17 cellular contexts compared by ENCODE assay signal in the genomic region with DNA sequence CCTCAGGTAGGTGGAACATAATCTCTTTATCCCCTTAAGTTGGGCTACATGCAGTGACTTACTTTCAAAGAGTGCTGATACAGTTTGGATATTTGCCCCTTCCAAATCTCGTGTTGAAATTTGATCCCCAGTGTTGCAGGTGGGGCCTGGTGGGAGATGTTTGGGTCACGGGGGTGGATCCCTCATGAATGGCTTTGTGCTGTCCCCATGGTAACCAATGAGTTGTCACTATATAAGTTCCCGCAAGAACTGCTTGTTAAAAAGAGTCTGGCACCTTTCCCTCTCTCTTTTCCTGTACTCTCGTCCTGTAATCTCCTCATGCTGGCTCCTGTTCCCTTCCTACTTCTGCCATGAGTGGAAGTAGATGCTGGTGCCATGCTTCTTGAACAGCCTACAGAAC.
DNase-seq lines count a peak whose midpoint lies in the region; TF ChIP-seq lines count a peak whose summit lies in the region.
"Had no signal": no experiment of that assay in that cellular context is flagged by ENCODE, and none has a peak within 500 bp of the region (broad histone marks: within the 10 kb centered on the region; RNA-seq: fewer than 3 reads in every experiment).

No MANE protein-coding gene starts in this region.

- no peak overlapping the region for H3K27ac ChIP-seq in A673 (ENCODE audit: low read depth, low read length, poor library complexity, severe bottlenecking)
- no peak overlapping the region for H3K27ac ChIP-seq in HEK293 (ENCODE audit: extremely low read depth, low read depth, low read length)
- H3K27ac ChIP-seq in iPS DF 6.9 (ENCODE audit: low read length), result no peak overlapping the region
- no peak overlapping the region for H3K27ac ChIP-seq in transverse colon
- H3K27ac ChIP-seq: C4-2B, GM23248, RWPE1, SJSA1 had no signal

- H3K36me3 ChIP-seq in A673 (ENCODE audit: insufficient read depth, low read length, poor library complexity, severe bottlenecking) (no peaks in the 10 kb centered on the region), HEK293 (ENCODE audit: control insufficient read depth in 2 of 2, insufficient read depth in 1 of 2, low read length in 2 of 2) (no peaks in the 10 kb centered on the region), iPS DF 6.9 (ENCODE audit: control insufficient read depth, insufficient read depth, low read length) (no peaks in the 10 kb centered on the region), transverse colon (no peaks in the 10 kb centered on the region)
- H3K36me3 ChIP-seq: SJSA1 had no signal

- H3K9me3 ChIP-seq in A673 (ENCODE audit: low read depth, low read length, poor library complexity, severe bottlenecking) (no peaks in the 10 kb centered on the region), HEK293 (ENCODE audit: control insufficient read depth, insufficient read depth, low read depth, low read length) (no peaks in the 10 kb centered on the region), iPS DF 6.9 (ENCODE audit: control insufficient read depth, insufficient read depth, low read length) (no peaks in the 10 kb centered on the region), transverse colon (no peaks in the 10 kb centered on the region)
- H3K9me3 ChIP-seq: SJSA1 had no signal

- in situ Hi-C loops in transverse colon (cut with MboI; ENCODE audit: low pct_ligation_motif_present in 1 of 4, low pct_unique_long_range_greater_than_20kb in 1 of 4, low sequenced_read_pairs in 3 of 4), result no loop called here

- POLR2A ChIA-PET in A673 (lab: Charles Lee; ENCODE audit: low non-redundant PET), result no interaction called here
- POLR2A ChIA-PET in HEK293 (lab: Yijun Ruan, JAX), result no interaction called here

- no peaks in the 10 kb centered on the region for H3K27me3 ChIP-seq in A673 (replicated peaks; ENCODE audit: insufficient read depth, low read depth, low read length, poor library complexity)
- H3K27me3 ChIP-seq in iPS DF 6.9 (ENCODE audit: control insufficient read depth, insufficient read depth, low read length), result no peaks in the 10 kb centered on the region
- H3K27me3 ChIP-seq in transverse colon, result no peaks in the 10 kb centered on the region
- H3K27me3 ChIP-seq: SJSA1 had no signal

- no TSS peak for BruUV-seq in A673 (replicated peaks; lab: Mats Ljungman, UMichigan)

- TF ChIP-seq EP300 in transverse colon (IDR thresholded peaks at IDR 0.05; ENCODE audit: low read depth), result no peak

- WGBS in iPS DF 6.9 (ENCODE audit: insufficient coverage, insufficient read length), result no CpG with 5 or more reads among the region's 4 CpGs
- 23% methylated on average over 4 of the region's 4 CpGs; no CpG with 5 or more reads in 1 of the 2 donors for WGBS in transverse colon (ENCODE audit: low coverage in 1 of 2), 2 donors

- intact Hi-C loops in A673 (cut with micrococcal nuclease; ENCODE audit: unreplicated experiment) (no loop called here), transverse colon (cut with DNase I; ENCODE audit: low total_unique reads) (no loop called here)

- H3K4me3 ChIP-seq in A673 (ENCODE audit: low read depth, low read length, poor library complexity, severe bottlenecking), result no peak overlapping the region
- no peak overlapping the region for H3K4me3 ChIP-seq in HEK293 (ENCODE audit: low read depth, low read length)
- H3K4me3 ChIP-seq in iPS DF 6.9 (ENCODE audit: low read length), result no peak overlapping the region
- H3K4me3 ChIP-seq in transverse colon, result no peak overlapping the region
- H3K4me3 ChIP-seq: GM23248, SJSA1 had no signal

- H3K4me1 ChIP-seq in A673 (ENCODE audit: insufficient read depth, low read length, poor library complexity, severe bottlenecking) (no peaks in the 10 kb centered on the region), HEK293 (ENCODE audit: control insufficient read depth, insufficient read depth, low read length) (no peaks in the 10 kb centered on the region; the same call in 1 of the 2 replicates), iPS DF 6.9 (ENCODE audit: control insufficient read depth, insufficient read depth, low read length) (no peaks in the 10 kb centered on the region), transverse colon (no peaks in the 10 kb centered on the region)
- H3K4me1 ChIP-seq: SJSA1 had no signal

- TF ChIP-seq CTCF in A673 (conservative IDR thresholded peaks at IDR 0.05; ENCODE audit: low read depth, low read length) (no peak), HEK293 (tag by site-specific recombination; IDR thresholded peaks at IDR 0.05) (no peak), transverse colon (IDR thresholded peaks at IDR 0.05) (no peak)

- DNase-seq in A673 (ENCODE audit: low spot score) (peak; percentile 1), NCI-H69 (lab: John Stamatoyannopoulos, UW) (peak; percentile 89), iPS DF 6.9 (ENCODE audit: low read depth, low spot score) (peak; percentile 5), SIG-M5 treated with dmso at 0.1 percent for 504 hours (lab: John Stamatoyannopoulos, UW; ENCODE audit: unreplicated experiment) (no peak), transverse colon (no peak), NCI-H2196 (lab: John Stamatoyannopoulos, UW; ENCODE audit: unreplicated experiment) (no peak)
- no peak for DNase-seq in stimulated activated CD4-positive, alpha-beta T cell treated with anti-CD3 and anti-CD28 coated beads, Interleukin-1b, Interleukin-23, amount 100 ng/mL, for 48 hours
- DNase-seq: GM23248; MM.1S; NCI-H2107; NCI-H446 treated with DMSO at 0.1 percent for 48 hours; NK-92 treated with Interleukin-12 subunit alpha and Interleukin-12 subunit beta, amount 100 ng/mL, for 24 hours; OCI-M1 had no signal

- no peak for TF ChIP-seq POLR2A in transverse colon (IDR thresholded peaks at IDR 0.05)

- CTCF ChIA-PET in A673 (lab: Charles Lee) (interaction anchor here (0.6 kb wide), 1 partner anchor 15 kb away, joined by 3 read pairs; no protein-coding TSS in a partner anchor), HEK293 (lab: Yijun Ruan, JAX) (no interaction called here)

TF ChIP-seq in HEK293, 187 proteins besides CTCF, POLR2A, EP300 and RAD21:
- TF ChIP-seq ZNF596 (tag by site-specific recombination; IDR thresholded peaks at IDR 0.05) (no peak), ZSCAN30 (tag by site-specific recombination; IDR thresholded peaks at IDR 0.05) (no peak), MZF1 (tag by site-specific recombination; IDR thresholded peaks at IDR 0.05; ENCODE audit: borderline replicate concordance) (peak; percentile 89; the same call in 1 of the 2 replicates), GLIS1 (tag by site-specific recombination; IDR thresholded peaks at IDR 0.05) (peak; percentile 69)
- TF ChIP-seq, protein P1, sequence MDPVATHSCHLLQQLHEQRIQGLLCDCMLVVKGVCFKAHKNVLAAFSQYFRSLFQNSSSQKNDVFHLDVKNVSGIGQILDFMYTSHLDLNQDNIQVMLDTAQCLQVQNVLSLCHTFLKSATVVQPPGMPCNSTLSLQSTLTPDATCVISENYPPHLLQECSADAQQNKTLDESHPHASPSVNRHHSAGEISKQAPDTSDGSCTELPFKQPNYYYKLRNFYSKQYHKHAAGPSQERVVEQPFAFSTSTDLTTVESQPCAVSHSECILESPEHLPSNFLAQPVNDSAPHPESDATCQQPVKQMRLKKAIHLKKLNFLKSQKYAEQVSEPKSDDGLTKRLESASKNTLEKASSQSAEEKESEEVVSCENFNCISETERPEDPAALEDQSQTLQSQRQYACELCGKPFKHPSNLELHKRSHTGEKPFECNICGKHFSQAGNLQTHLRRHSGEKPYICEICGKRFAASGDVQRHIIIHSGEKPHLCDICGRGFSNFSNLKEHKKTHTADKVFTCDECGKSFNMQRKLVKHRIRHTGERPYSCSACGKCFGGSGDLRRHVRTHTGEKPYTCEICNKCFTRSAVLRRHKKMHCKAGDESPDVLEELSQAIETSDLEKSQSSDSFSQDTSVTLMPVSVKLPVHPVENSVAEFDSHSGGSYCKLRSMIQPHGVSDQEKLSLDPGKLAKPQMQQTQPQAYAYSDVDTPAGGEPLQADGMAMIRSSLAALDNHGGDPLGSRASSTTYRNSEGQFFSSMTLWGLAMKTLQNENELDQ (tag by site-specific recombination; IDR thresholded peaks at IDR 0.05; ENCODE audit: low read depth), result no peak

Comparison
In these comparisons a context has a peak if more than half of its experiments do, and no peak if none do; other contexts are left out.
1. DNase-seq: peak in A673 (single experiment), NCI-H69 (single experiment) and iPS DF 6.9 (single experiment); none in SIG-M5 treated with dmso at 0.1 percent for 504 hours (single experiment), transverse colon (single experiment), NCI-H2196 (single experiment) and stimulated activated CD4-positive, alpha-beta T cell treated with anti-CD3 and anti-CD28 coated beads, Interleukin-1b, Interleukin-23, amount 100 ng/mL, for 48 hours (single experiment).